In the genomic region with DNA sequence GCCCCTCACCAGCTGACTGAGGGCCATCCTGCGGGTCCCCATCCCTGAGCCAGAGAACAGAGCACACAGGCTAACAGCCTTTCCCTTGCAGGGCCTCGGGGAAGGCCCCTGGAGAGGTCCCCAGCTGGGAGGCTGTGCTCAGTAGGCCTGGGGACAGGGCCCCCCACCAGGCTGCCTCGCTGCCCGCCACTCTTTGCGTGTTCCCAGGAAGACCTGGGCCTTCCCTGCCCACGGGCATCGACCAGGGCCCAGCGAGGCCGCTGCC, we compare ENCODE assay signal across 8 cellular contexts. TPM values are rescaled to one million over a fixed set of nuclear protein-coding genes. Genes with fewer than 3 reads are reported as not detected.
A peak's percentile ranks its signal among the peaks of the same experiment; 100 is the strongest.
DNase-seq lines count a peak whose midpoint lies in the region; ATAC-seq and TF ChIP-seq lines count a peak whose summit lies in the region.

No MANE protein-coding gene starts in this region.

- no peak for TF ChIP-seq CTCF in left lung (IDR thresholded peaks at IDR 0.05)
- no peak for TF ChIP-seq CTCF in RWPE1 (conservative IDR thresholded peaks at IDR 0.05; ENCODE audit: low read depth)

- peak overlapping the region; percentile 63 for H3K4me3 ChIP-seq in HUES64 (ENCODE audit: low read length)
- peak overlapping the region; percentile 41 to 69 for H3K4me3 ChIP-seq in left lung

- WGBS in HUES64, result 10% methylated on average over 9 of the region's 9 CpGs

- intact Hi-C loops in left lung (cut with DNase I), result no loop called here

- no peak overlapping the region for H3K27ac Mint-ChIP-seq in stimulated activated effector memory CD8-positive, alpha-beta T cell treated with anti-CD3 and anti-CD28 coated beads, Interleukin-12 subunit alpha, Interleukin-12 subunit beta, amount 100 ng/mL, for 72 hours

- H3K27ac ChIP-seq in HUES64 (ENCODE audit: low read depth, low read length) (no peak overlapping the region), angular gyrus (ENCODE audit: low read depth, low read length) (peak overlapping the region; percentile 90), left lung (peak overlapping the region; percentile 46 to 58), RWPE1 (no peak overlapping the region)

- H3K36me3 ChIP-seq in HUES64 (ENCODE audit: insufficient read depth, low read length) (no peaks in the 10 kb centered on the region), left lung (no peaks in the 10 kb centered on the region)

- no peaks in the 10 kb centered on the region for H3K9me3 ChIP-seq in HUES64 (ENCODE audit: insufficient read depth, low read depth, low read length)
- H3K9me3 ChIP-seq in left lung, result no peaks in the 10 kb centered on the region

- H3K27me3 ChIP-seq in HUES64 (ENCODE audit: insufficient read depth, low read length) (peaks cover 64% of the 10 kb centered on the region), left lung (peaks cover 7 to 55% of the 10 kb centered on the region in 2 donors)

- H3K4me1 Mint-ChIP-seq in stimulated activated effector memory CD8-positive, alpha-beta T cell treated with anti-CD3 and anti-CD28 coated beads, Interleukin-12 subunit alpha, Interleukin-12 subunit beta, amount 100 ng/mL, for 72 hours, result peaks cover 13% of the 10 kb centered on the region

- H3K4me1 ChIP-seq in HUES64 (ENCODE audit: insufficient read depth, low read length) (0 out of 2 replicates have a peak, but pooled peaks cover 3% of the 10 kb centered on the region), left lung (peaks cover 0 to 17% of the 10 kb centered on the region in 2 donors)

- H3K9ac ChIP-seq in HUES64 (ENCODE audit: low read depth, low read length), result peak overlapping the region; percentile 43; the same call in 1 of the 2 replicates

- ATAC-seq in left lung (no peak), GM21737 (IDR thresholded peaks at IDR 0.05; ENCODE audit: unreplicated experiment) (no peak), GM18511 (IDR thresholded peaks at IDR 0.05; ENCODE audit: unreplicated experiment) (no peak)
- ATAC-seq in stimulated activated effector memory CD8-positive, alpha-beta T cell treated with anti-CD3 and anti-CD28 coated beads, Interleukin-12 subunit alpha, Interleukin-12 subunit beta, amount 100 ng/mL, for 72 hours, result no peak

- CTCF ChIA-PET in RWPE1 (lab: Yijun Ruan, JAX), result interaction anchor here (2.1 kb wide), 1 partner anchor 10 kb away, joined by 19 read pairs; no protein-coding TSS in a partner anchor

- H3K36me3 Mint-ChIP-seq in stimulated activated effector memory CD8-positive, alpha-beta T cell treated with anti-CD3 and anti-CD28 coated beads, Interleukin-12 subunit alpha, Interleukin-12 subunit beta, amount 100 ng/mL, for 72 hours, result peaks cover 6% of the 10 kb centered on the region

- H3K9me3 Mint-ChIP-seq in stimulated activated effector memory CD8-positive, alpha-beta T cell treated with anti-CD3 and anti-CD28 coated beads, Interleukin-12 subunit alpha, Interleukin-12 subunit beta, amount 100 ng/mL, for 72 hours, result no peaks in the 10 kb centered on the region

- peak overlapping the region; percentile 89 for H3K4me3 Mint-ChIP-seq in stimulated activated effector memory CD8-positive, alpha-beta T cell treated with anti-CD3 and anti-CD28 coated beads, Interleukin-12 subunit alpha, Interleukin-12 subunit beta, amount 100 ng/mL, for 72 hours

- DNase-seq in left lung, result no peak
- DNase-seq in stimulated activated effector memory CD8-positive, alpha-beta T cell treated with anti-CD3 and anti-CD28 coated beads, Interleukin-12 subunit alpha, Interleukin-12 subunit beta, amount 100 ng/mL, for 72 hours (ENCODE audit: low spot score in 2 of 2), result no peak
- DNase-seq in RWPE1 (ENCODE audit: low spot score), result no peak
- no peak for DNase-seq in UCSD-AML1 (lab: John Stamatoyannopoulos, UW; ENCODE audit: unreplicated experiment)

- POLR2A ChIA-PET in RWPE1 (lab: Yijun Ruan, JAX; ENCODE audit: low non-redundant PET), result interaction anchor here (0.6 kb wide), 1 partner anchor 18 kb away, joined by 3 read pairs; no protein-coding TSS in a partner anchor

RNA-seq across cellular contexts. Expression of a gene that starts 0.8 kb away (rescaled TPM):
- polyA plus RNA-seq in HUES64 (2013, experiment 1 of 2), result 2.7 TPM
- 3.7 TPM for polyA plus RNA-seq in HUES64 (2013, experiment 2 of 2)
- total RNA-seq in left lung, result 10 to 100 TPM; 32.1 to 39.7 TPM

RNA-seq across cellular contexts. Expression of a gene that starts 15.7 kb away (rescaled TPM):
- 16.6 TPM for polyA plus RNA-seq in HUES64 (2013, experiment 1 of 2)
- polyA plus RNA-seq in HUES64 (2013, experiment 2 of 2), result 16.5 TPM
- total RNA-seq in left lung, result 10 to 100 TPM; 22.9 to 41.2 TPM

RNA-seq across cellular contexts. Expression of a gene that starts 36.1 kb away (rescaled TPM):
- polyA plus RNA-seq in HUES64 (2013, experiment 1 of 2), result not detected
- polyA plus RNA-seq in HUES64 (2013, experiment 2 of 2), result not detected
- not detected for total RNA-seq in left lung

RNA-seq across cellular contexts. Expression of a gene that starts 40.7 kb away (rescaled TPM):
- polyA plus RNA-seq in HUES64 (2013, experiment 1 of 2), result 49.1 TPM
- polyA plus RNA-seq in HUES64 (2013, experiment 2 of 2), result 52.9 TPM
- total RNA-seq in left lung, result 10 to 100 TPM; 25.7 to 32.8 TPM

RNA-seq across cellular contexts. Expression of a gene that starts 47.7 kb away (rescaled TPM):
- polyA plus RNA-seq in HUES64 (2013, experiment 1 of 2), result not detected
- not detected for polyA plus RNA-seq in HUES64 (2013, experiment 2 of 2)
- total RNA-seq in left lung, result not detected

Comparison
In these comparisons a context has a peak if more than half of its experiments do, and no peak if none do; other contexts are left out.
1. H3K27ac ChIP-seq: peak in angular gyrus (single experiment) and left lung (2 of 2); none in HUES64 (single experiment) and RWPE1 (single experiment).